ENCODE assay signal across 1 cellular context in genomic region chr21:43727571-43728466, GRCh38.
TF ChIP-seq lines count a peak whose summit lies in the region.

No MANE protein-coding gene starts in this region.

TF ChIP-seq in HepG2, 621 proteins besides CTCF, POLR2A, EP300 and RAD21 (continued from another document and continues in another):
- TF ChIP-seq, protein P1, sequence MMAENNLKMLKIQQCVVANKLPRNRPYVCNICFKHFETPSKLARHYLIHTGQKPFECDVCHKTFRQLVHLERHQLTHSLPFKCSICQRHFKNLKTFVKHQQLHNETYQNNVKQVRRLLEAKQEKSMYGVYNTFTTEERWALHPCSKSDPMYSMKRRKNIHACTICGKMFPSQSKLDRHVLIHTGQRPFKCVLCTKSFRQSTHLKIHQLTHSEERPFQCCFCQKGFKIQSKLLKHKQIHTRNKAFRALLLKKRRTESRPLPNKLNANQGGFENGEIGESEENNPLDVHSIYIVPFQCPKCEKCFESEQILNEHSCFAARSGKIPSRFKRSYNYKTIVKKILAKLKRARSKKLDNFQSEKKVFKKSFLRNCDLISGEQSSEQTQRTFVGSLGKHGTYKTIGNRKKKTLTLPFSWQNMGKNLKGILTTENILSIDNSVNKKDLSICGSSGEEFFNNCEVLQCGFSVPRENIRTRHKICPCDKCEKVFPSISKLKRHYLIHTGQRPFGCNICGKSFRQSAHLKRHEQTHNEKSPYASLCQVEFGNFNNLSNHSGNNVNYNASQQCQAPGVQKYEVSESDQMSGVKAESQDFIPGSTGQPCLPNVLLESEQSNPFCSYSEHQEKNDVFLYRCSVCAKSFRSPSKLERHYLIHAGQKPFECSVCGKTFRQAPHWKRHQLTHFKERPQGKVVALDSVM (CRISPR knock-in tag; IDR thresholded peaks at IDR 0.05) = no peak
- TF ChIP-seq CC2D1A (CRISPR knock-in tag; IDR thresholded peaks at IDR 0.05) (no peak), CAMTA2 (CRISPR knock-in tag; IDR thresholded peaks at IDR 0.05; ENCODE audit: borderline replicate concordance) (no peak), UBTF (CRISPR knock-in tag; IDR thresholded peaks at IDR 0.05) (no peak), RFXAP (CRISPR knock-in tag; IDR thresholded peaks at IDR 0.05; ENCODE audit: borderline replicate concordance) (no peak), MBD4 (IDR thresholded peaks at IDR 0.05; ENCODE audit: borderline replicate concordance, low read length) (no peak), MTF1 (CRISPR knock-in tag; IDR thresholded peaks at IDR 0.05) (no peak), ARHGAP35 (CRISPR knock-in tag; IDR thresholded peaks at IDR 0.05; ENCODE audit: borderline replicate concordance) (0 out of 2 replicates have a peak, but pooled peaks have one; percentile 28), AGO2 (optimal IDR thresholded peaks at IDR 0.05; ENCODE audit: low read depth, low read length) (peak; percentile 55), TOE1 (CRISPR knock-in tag; IDR thresholded peaks at IDR 0.05) (no peak), ZNF317 (CRISPR knock-in tag; IDR thresholded peaks at IDR 0.05) (no peak), ZNF430 (CRISPR knock-in tag; IDR thresholded peaks at IDR 0.05) (no peak), KDM4B (CRISPR knock-in tag; IDR thresholded peaks at IDR 0.05) (no peak), ZNF20 (CRISPR knock-in tag; IDR thresholded peaks at IDR 0.05) (no peak), DNMT1 (CRISPR knock-in tag; IDR thresholded peaks at IDR 0.05) (no peak), EED (CRISPR knock-in tag; IDR thresholded peaks at IDR 0.05) (peak; percentile 79; the same call in 1 of the 2 replicates), ZSCAN20 (CRISPR knock-in tag; IDR thresholded peaks at IDR 0.05; ENCODE audit: borderline replicate concordance) (no peak), ZNF160 (CRISPR knock-in tag; IDR thresholded peaks at IDR 0.05) (no peak), ZBTB39 (CRISPR knock-in tag; IDR thresholded peaks at IDR 0.05) (peak; percentile 88; the same call in 1 of the 2 replicates), TCF7 (IDR thresholded peaks at IDR 0.05; ENCODE audit: low read depth) (no peak), SPEN (CRISPR knock-in tag; IDR thresholded peaks at IDR 0.05; ENCODE audit: low read depth) (no peak), TRIM24 (CRISPR knock-in tag; IDR thresholded peaks at IDR 0.05) (no peak), SAP130 (CRISPR knock-in tag; IDR thresholded peaks at IDR 0.05; ENCODE audit: low read depth) (peak; percentile 30; the same call in 1 of the 2 replicates), ZKSCAN5 (CRISPR knock-in tag; IDR thresholded peaks at IDR 0.05) (no peak), ARID5B (CRISPR knock-in tag; IDR thresholded peaks at IDR 0.05) (no peak), MIER2 (CRISPR knock-in tag; IDR thresholded peaks at IDR 0.05) (no peak), TIGD3 (CRISPR knock-in tag; IDR thresholded peaks at IDR 0.05; ENCODE audit: borderline replicate concordance) (no peak), ZNF746 (CRISPR knock-in tag; IDR thresholded peaks at IDR 0.05) (no peak), KDM6A (CRISPR knock-in tag; IDR thresholded peaks at IDR 0.05; ENCODE audit: low read depth) (no peak), SP5 (CRISPR knock-in tag; IDR thresholded peaks at IDR 0.05; ENCODE audit: borderline replicate concordance, low read depth) (no peak), ZBTB42 (CRISPR knock-in tag; IDR thresholded peaks at IDR 0.05) (no peak), SUZ12 (IDR thresholded peaks at IDR 0.05; ENCODE audit: low read depth, low read length) (no peak), MXI1 (IDR thresholded peaks at IDR 0.05; ENCODE audit: borderline replicate concordance, low read depth, low read length) (no peak), ZNF766 (CRISPR knock-in tag; IDR thresholded peaks at IDR 0.05; ENCODE audit: borderline replicate concordance) (no peak), HOXA3 (CRISPR knock-in tag; IDR thresholded peaks at IDR 0.05) (no peak; the same call in 1 of the 2 replicates), KLF12 (CRISPR knock-in tag; IDR thresholded peaks at IDR 0.05; ENCODE audit: borderline replicate concordance) (no peak), ZNF850 (CRISPR knock-in tag; conservative IDR thresholded peaks at IDR 0.05) (no peak), YEATS4 (CRISPR knock-in tag; IDR thresholded peaks at IDR 0.05; ENCODE audit: borderline replicate concordance) (no peak), NFE2 (CRISPR knock-in tag; IDR thresholded peaks at IDR 0.05) (no peak), TEF (CRISPR knock-in tag; IDR thresholded peaks at IDR 0.05) (no peak), BRF2 (CRISPR knock-in tag; IDR thresholded peaks at IDR 0.05) (no peak), SETDB1 (CRISPR knock-in tag; IDR thresholded peaks at IDR 0.05; ENCODE audit: borderline replicate concordance) (no peak)
- TF ChIP-seq, protein P2, sequence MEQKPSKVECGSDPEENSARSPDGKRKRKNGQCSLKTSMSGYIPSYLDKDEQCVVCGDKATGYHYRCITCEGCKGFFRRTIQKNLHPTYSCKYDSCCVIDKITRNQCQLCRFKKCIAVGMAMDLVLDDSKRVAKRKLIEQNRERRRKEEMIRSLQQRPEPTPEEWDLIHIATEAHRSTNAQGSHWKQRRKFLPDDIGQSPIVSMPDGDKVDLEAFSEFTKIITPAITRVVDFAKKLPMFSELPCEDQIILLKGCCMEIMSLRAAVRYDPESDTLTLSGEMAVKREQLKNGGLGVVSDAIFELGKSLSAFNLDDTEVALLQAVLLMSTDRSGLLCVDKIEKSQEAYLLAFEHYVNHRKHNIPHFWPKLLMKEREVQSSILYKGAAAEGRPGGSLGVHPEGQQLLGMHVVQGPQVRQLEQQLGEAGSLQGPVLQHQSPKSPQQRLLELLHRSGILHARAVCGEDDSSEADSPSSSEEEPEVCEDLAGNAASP (CRISPR knock-in tag; IDR thresholded peaks at IDR 0.05; ENCODE audit: borderline replicate concordance) = no peak
- TF ChIP-seq, protein P3, sequence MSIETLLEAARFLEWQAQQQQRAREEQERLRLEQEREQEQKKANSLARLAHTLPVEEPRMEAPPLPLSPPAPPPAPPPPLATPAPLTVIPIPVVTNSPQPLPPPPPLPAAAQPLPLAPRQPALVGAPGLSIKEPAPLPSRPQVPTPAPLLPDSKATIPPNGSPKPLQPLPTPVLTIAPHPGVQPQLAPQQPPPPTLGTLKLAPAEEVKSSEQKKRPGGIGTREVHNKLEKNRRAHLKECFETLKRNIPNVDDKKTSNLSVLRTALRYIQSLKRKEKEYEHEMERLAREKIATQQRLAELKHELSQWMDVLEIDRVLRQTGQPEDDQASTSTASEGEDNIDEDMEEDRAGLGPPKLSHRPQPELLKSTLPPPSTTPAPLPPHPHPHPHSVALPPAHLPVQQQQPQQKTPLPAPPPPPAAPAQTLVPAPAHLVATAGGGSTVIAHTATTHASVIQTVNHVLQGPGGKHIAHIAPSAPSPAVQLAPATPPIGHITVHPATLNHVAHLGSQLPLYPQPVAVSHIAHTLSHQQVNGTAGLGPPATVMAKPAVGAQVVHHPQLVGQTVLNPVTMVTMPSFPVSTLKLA (IDR thresholded peaks at IDR 0.05) = no peak
- TF ChIP-seq, protein P4, sequence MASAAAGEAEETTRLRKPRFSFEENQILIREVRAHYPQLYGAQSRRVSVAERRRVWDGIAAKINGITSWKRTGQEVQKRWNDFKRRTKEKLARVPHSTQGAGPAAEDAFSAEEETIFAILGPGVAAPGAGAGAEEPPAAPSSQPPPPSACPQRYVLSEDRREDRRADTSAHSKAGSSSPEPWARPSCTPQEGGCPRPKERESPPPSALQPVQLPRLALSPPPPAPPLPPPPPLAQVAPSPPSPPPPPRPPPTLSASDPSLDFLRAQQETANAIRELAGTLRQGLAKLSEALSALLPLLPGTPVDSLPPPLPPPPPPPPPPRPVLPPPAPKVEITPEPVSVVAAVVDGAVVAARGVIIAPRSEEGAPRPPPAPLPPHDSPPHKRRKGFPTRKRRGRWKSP (CRISPR knock-in tag; IDR thresholded peaks at IDR 0.05) = no peak
